8 cellular contexts compared by ENCODE assay signal in genomic region chr15:49169880-49170597, GRCh38. TPM values are rescaled to one million over a fixed set of nuclear protein-coding genes. Genes with fewer than 3 reads are reported as not detected.
DNase-seq lines count a peak whose midpoint lies in the region; TF ChIP-seq lines count a peak whose summit lies in the region.

GALK2 (plus strand) TSS chr15:49170247; CDS start chr15:49170323, 76 bp downstream.

- peak within 1 kb of the TSS; percentile 79 for H3K9ac ChIP-seq in NT2/D1 (ENCODE audit: insufficient read length, low read depth)

- no peaks in the 10 kb centered on the region for H3K36me3 ChIP-seq in NT2/D1 (ENCODE audit: insufficient read depth, insufficient read length, low read length)
- H3K36me3 ChIP-seq in mesodermal cell (ENCODE audit: control insufficient read depth, insufficient read depth, low read length): no peaks in the 10 kb centered on the region

- DNase-seq in COLO668 (lab: John Stamatoyannopoulos, UW; ENCODE audit: unreplicated experiment): peak; percentile 86
- peak; percentile 77 for DNase-seq in GM20000 (ENCODE audit: low spot score)
- peak; percentile 97 for DNase-seq in HT-29 (ENCODE audit: low spot score)
- peak; percentile 66 for DNase-seq in NT2/D1 (ENCODE audit: low read depth, low spot score)
- peak; percentile 43 for DNase-seq in activated CD8-positive, alpha-beta memory T cell treated with anti-CD3 and anti-CD28 coated beads, Interleukin-2, amount 50 U/mL, for 1 hour (ENCODE audit: extremely low read depth)
- peak; percentile 51 to 56 for DNase-seq in stimulated activated CD8-positive, alpha-beta memory T cell treated with anti-CD3 and anti-CD28 coated beads, Interleukin-15, amount 100 ng/mL, for 4 hours (ENCODE audit: low read depth in 2 of 2)

- H3K27me3 ChIP-seq in NT2/D1 (ENCODE audit: insufficient read depth, insufficient read length): peaks cover 5% of the 10 kb centered on the region

- peak within 1 kb of the TSS; percentile 71 for H3K27ac ChIP-seq in mesodermal cell (ENCODE audit: low read depth, low read length, severe bottlenecking)

- no peaks in the 10 kb centered on the region for H3K9me3 ChIP-seq in NT2/D1 (ENCODE audit: insufficient read depth, low read length)
- peaks cover 3% of the 10 kb centered on the region for H3K9me3 ChIP-seq in mesodermal cell (ENCODE audit: control insufficient read depth, low read length)

- in situ Hi-C loops in endometrial microvascular endothelial cells (cut with HindIII; ENCODE audit: inconsistent ontology term, low pct_unique_long_range_greater_than_20kb, low sequenced_read_pairs): no loop called here

- H3K4me3 ChIP-seq in NT2/D1 (ENCODE audit: insufficient read length, low read depth) (peak within 1 kb of the TSS; percentile 62), mesodermal cell (ENCODE audit: extremely low read depth, insufficient read depth, low read length, poor library complexity, severe bottlenecking) (peak within 1 kb of the TSS; percentile 61)

- 10 to 16% methylated on average over 26 of the region's 30 CpGs for WGBS in mesodermal cell (ENCODE audit: insufficient coverage in 2 of 2), 2 experiments

- H3K4me1 ChIP-seq in NT2/D1 (ENCODE audit: insufficient read depth, insufficient read length) (no peaks in the 10 kb centered on the region), mesodermal cell (ENCODE audit: control insufficient read depth, insufficient read depth, low read length, poor library complexity, severe bottlenecking) (peaks cover 3% of the 10 kb centered on the region)

- TF ChIP-seq CTCF in GM20000 (IDR thresholded peaks at IDR 0.05; ENCODE audit: extremely low read depth, missing control alignments): no peak

RNA-seq across cellular contexts. Expression of gene GALK2, which starts in this region (rescaled TPM):
- 34.7 and 50.4 TPM in 2 replicates for total RNA-seq in HT-29 (2014; rRNA removed; shearing (Covaris generic))
- total RNA-seq in endometrial microvascular endothelial cells (ENCODE audit: inconsistent ontology term): 57.7 TPM
- polyA plus RNA-seq in mesodermal cell (2013, experiment 1 of 2): 20.0 TPM
- 17.6 TPM for polyA plus RNA-seq in mesodermal cell (2013, experiment 2 of 2)

Comparison
In these comparisons a context has a peak if more than half of its experiments do, and no peak if none do; other contexts are left out.
1. Peak in every context shown above with its lines: DNase-seq, H3K4me3 ChIP-seq and H3K27ac ChIP-seq.
2. DNase-seq: peak in every context shown above with its lines; median percentile 97 in HT-29; 86 in COLO668; 77 in GM20000; 66 in NT2/D1; 54 in stimulated activated CD8-positive, alpha-beta memory T cell treated with anti-CD3 and anti-CD28 coated beads, Interleukin-15, amount 100 ng/mL, for 4 hours; 43 in activated CD8-positive, alpha-beta memory T cell treated with anti-CD3 and anti-CD28 coated beads, Interleukin-2, amount 50 U/mL, for 1 hour.